ENCODE assay signal across 12 cellular contexts in the genomic region with DNA sequence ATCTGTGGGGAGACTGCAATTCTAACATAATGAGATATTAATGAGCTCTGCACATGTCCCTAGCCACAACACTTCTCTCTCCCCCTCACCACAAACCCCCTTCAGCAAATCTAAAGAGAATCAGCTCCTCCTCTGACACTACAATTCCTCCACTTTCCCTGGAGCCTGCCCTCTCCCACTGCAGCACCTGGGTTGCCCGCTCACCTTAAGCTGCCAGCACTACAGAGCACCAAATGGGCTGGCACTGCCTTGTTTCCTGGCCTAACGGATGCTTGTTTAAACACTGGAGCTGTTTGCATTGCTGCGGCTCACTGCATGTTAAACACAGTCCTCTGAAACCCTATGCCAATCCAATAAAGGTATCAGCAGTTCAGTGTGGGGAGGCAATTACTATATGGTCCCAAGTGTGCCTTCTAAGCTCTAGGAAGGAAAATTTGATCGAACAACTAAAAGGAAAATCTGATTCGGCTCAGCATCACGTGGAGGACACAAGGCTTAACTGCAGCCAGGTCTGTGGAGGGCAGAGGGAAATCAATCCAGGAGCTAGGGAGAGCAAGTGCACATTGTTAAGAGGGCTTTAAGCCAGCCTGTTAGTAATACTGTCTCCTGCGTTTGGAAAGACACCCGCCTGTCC.
A peak's percentile ranks its signal among the peaks of the same experiment; 100 is the strongest.
DNase-seq lines count a peak whose midpoint lies in the region; ATAC-seq, FAIRE-seq and TF ChIP-seq lines count a peak whose summit lies in the region.
"Had no signal": no experiment of that assay in that cellular context is flagged by ENCODE, and none has a peak within 500 bp of the region (broad histone marks: within the 10 kb centered on the region; RNA-seq: fewer than 3 reads in every experiment).

No MANE protein-coding gene starts in this region.

- dilution Hi-C loops in endothelial cell of umbilical vein (cut with MboI; ENCODE audit: extremely low pct_ligation_motif_present, low sequenced_read_pairs), result no loop called here

- H3K27ac ChIP-seq in endothelial cell of umbilical vein (ENCODE audit: insufficient read depth, low read depth, low read length) (peak overlapping the region; percentile 84), neural progenitor cell (no peak overlapping the region)

- H3K9ac ChIP-seq in endothelial cell of umbilical vein (replicated peaks; ENCODE audit: extremely low read depth, insufficient read depth, low read length) (no peak overlapping the region), neural progenitor cell (no peak overlapping the region)

- H3K27me3 ChIP-seq in endothelial cell of umbilical vein (ENCODE audit: control insufficient read depth in 2 of 2, insufficient read depth in 2 of 2, low read length in 2 of 2) (no peaks in the 10 kb centered on the region), neural progenitor cell (no peaks in the 10 kb centered on the region)

- no peaks in the 10 kb centered on the region for H3K9me3 ChIP-seq in endothelial cell of umbilical vein (replicated peaks; ENCODE audit: control insufficient read depth, insufficient read depth, low read length)
- H3K9me3 ChIP-seq in neural progenitor cell (ENCODE audit: low read depth), result no peaks in the 10 kb centered on the region

- no peak overlapping the region for H3K4me2 ChIP-seq in endothelial cell of umbilical vein (ENCODE audit: insufficient read depth, low read length)
- peak overlapping the region; percentile 56 for H3K4me2 ChIP-seq in neural progenitor cell

- H3K27me3 Mint-ChIP-seq in neural progenitor cell (ENCODE audit: insufficient read depth, low read depth), result peaks cover 3% of the 10 kb centered on the region

- no peaks in the 10 kb centered on the region for H3K79me2 ChIP-seq in endothelial cell of umbilical vein (ENCODE audit: control insufficient read depth, insufficient read depth, low read length)
- H3K79me2 ChIP-seq in neural progenitor cell (ENCODE audit: low read depth), result no peaks in the 10 kb centered on the region

- CTCF ChIA-PET in endothelial cell of umbilical vein (lab: Charles Lee), result interaction anchor here (0.7 to 2.2 kb wide), 7 partner anchors 8 to 188 kb away, joined by 3 to 8 read pairs (median 4); no protein-coding TSS in a partner anchor

- intact Hi-C loops in endothelial cell of umbilical vein (cut with micrococcal nuclease), result loop anchor here (2.0 kb wide), 1 partner anchor 173 kb away; no protein-coding TSS in a partner anchor

- no peaks in the 10 kb centered on the region for H3K9me1 ChIP-seq in endothelial cell of umbilical vein (replicated peaks; ENCODE audit: control insufficient read depth, extremely low read depth, insufficient read depth, low read length)

- H2AFZ ChIP-seq in endothelial cell of umbilical vein (ENCODE audit: low read depth, low read length), result no peak overlapping the region
- H2AFZ ChIP-seq in neural progenitor cell (replicated peaks), result no peak overlapping the region

- no TSS peak for BruUV-seq in endothelial cell of umbilical vein (replicated peaks; lab: Mats Ljungman, UMichigan)

- no peak for TF ChIP-seq POLR2A in endothelial cell of umbilical vein (IDR thresholded peaks at IDR 0.05; ENCODE audit: low read depth, low read length)

- TF ChIP-seq CTCF in endothelial cell of umbilical vein (IDR thresholded peaks at IDR 0.05; ENCODE audit: extremely low read depth in 1 of 2, insufficient read depth in 1 of 2, low read depth in 1 of 2, low read length in 2 of 2) (no peak), neural progenitor cell (IDR thresholded peaks at IDR 0.05) (no peak)

- peaks cover 47% of the 10 kb centered on the region for H3K4me1 Mint-ChIP-seq in neural progenitor cell

- H3K27ac Mint-ChIP-seq in neural progenitor cell, result peak overlapping the region; percentile 86
- H3K27ac Mint-ChIP-seq: CD8-positive, alpha-beta T cell had no signal

- H3K4me1 ChIP-seq in endothelial cell of umbilical vein (ENCODE audit: control insufficient read depth, extremely low read depth, insufficient read depth, low read length) (peaks cover 50% of the 10 kb centered on the region), neural progenitor cell (peaks cover 42% of the 10 kb centered on the region)

- peak; percentile 33 for FAIRE-seq in endothelial cell of umbilical vein (lab: Jason Lieb, UNC)
- FAIRE-seq: endometrium, K562 had no signal

- H3K36me3 Mint-ChIP-seq in neural progenitor cell, result no peaks in the 10 kb centered on the region
- H3K36me3 Mint-ChIP-seq: CD8-positive, alpha-beta T cell had no signal

- POLR2A ChIA-PET in endothelial cell of umbilical vein (lab: Charles Lee), result no interaction called here

- no peaks in the 10 kb centered on the region for H3K9me3 Mint-ChIP-seq in neural progenitor cell
- H3K9me3 Mint-ChIP-seq: CD8-positive, alpha-beta T cell had no signal

- H3K4me3 ChIP-seq in endothelial cell of umbilical vein (replicated peaks in 1 of 3; ENCODE audit: insufficient read depth in 1 of 3, low read depth in 1 of 3, low read length in 3 of 3) (no peak overlapping the region), neural progenitor cell (no peak overlapping the region)
- H3K4me3 ChIP-seq: K562 had no signal

- peak overlapping the region; percentile 16 for H3K4me3 Mint-ChIP-seq in neural progenitor cell
- H3K4me3 Mint-ChIP-seq: CD8-positive, alpha-beta T cell had no signal

- H3K36me3 ChIP-seq in endothelial cell of umbilical vein (ENCODE audit: control insufficient read depth in 2 of 2, extremely low read depth in 1 of 2, insufficient read depth in 2 of 2, low read length in 2 of 2) (no peaks in the 10 kb centered on the region), neural progenitor cell (no peaks in the 10 kb centered on the region)

- DNase-seq in DMS79 (lab: John Stamatoyannopoulos, UW), result peak; percentile 95
- peak; percentile 90 for DNase-seq in NCI-H2171 treated with DMSO at 0.1 percent for 48 hours (lab: John Stamatoyannopoulos, UW)
- peak; percentile 41 for DNase-seq in endothelial cell of umbilical vein (ENCODE audit: low read depth, low spot score)
- DNase-seq in neural progenitor cell (ENCODE audit: low spot score), result peak; percentile 40
- no peak for DNase-seq in SIG-M5 treated with dmso at 0.1 percent for 504 hours (lab: John Stamatoyannopoulos, UW; ENCODE audit: unreplicated experiment)
- DNase-seq in GDM1 (lab: John Stamatoyannopoulos, UW), result no peak
- DNase-seq in stimulated activated CD4-positive, alpha-beta T cell treated with anti-CD3 and anti-CD28 coated beads, Interleukin-2, amount 100 ng/mL, for 48 hours, result no peak
- DNase-seq: activated effector memory CD4-positive, alpha-beta T cell treated with Interleukin-2 at 50 U/mL for 16 hours; CD8-positive, alpha-beta T cell had no signal

- H4K20me1 ChIP-seq in endothelial cell of umbilical vein (replicated peaks; ENCODE audit: control insufficient read depth, extremely low read depth, insufficient read depth, low read length), result no peaks in the 10 kb centered on the region
- H4K20me1 ChIP-seq in neural progenitor cell (ENCODE audit: low read depth), result peaks cover 27% of the 10 kb centered on the region

- H3F3A ChIP-seq in neural progenitor cell (ENCODE audit: low read depth), result no peaks in the 10 kb centered on the region

- no peak for ATAC-seq in GM21723 (IDR thresholded peaks at IDR 0.05; ENCODE audit: unreplicated experiment)
- ATAC-seq: CD8-positive, alpha-beta T cell; K562 had no signal

TF ChIP-seq in endothelial cell of umbilical vein, 7 proteins besides CTCF, POLR2A, EP300 and RAD21:
- no peak for TF ChIP-seq EZH2 (IDR thresholded peaks at IDR 0.05; ENCODE audit: borderline replicate concordance, low read depth, low read length, severe bottlenecking)
- no peak for TF ChIP-seq POLR2AphosphoS5 (IDR thresholded peaks at IDR 0.05; ENCODE audit: insufficient read depth, low read depth, low read length)
- no peak for TF ChIP-seq MYC (IDR thresholded peaks at IDR 0.05; ENCODE audit: low read depth, low read length)
- TF ChIP-seq JUN (IDR thresholded peaks at IDR 0.05; ENCODE audit: borderline replicate concordance, insufficient read depth, insufficient read length, low read depth), result no peak
- TF ChIP-seq GATA2 (IDR thresholded peaks at IDR 0.05; ENCODE audit: insufficient read depth, insufficient read length, low read depth, low read length), result no peak
- no peak for TF ChIP-seq FOS (IDR thresholded peaks at IDR 0.05; ENCODE audit: borderline replicate concordance, insufficient read depth, low read length)
- TF ChIP-seq, protein P1, sequence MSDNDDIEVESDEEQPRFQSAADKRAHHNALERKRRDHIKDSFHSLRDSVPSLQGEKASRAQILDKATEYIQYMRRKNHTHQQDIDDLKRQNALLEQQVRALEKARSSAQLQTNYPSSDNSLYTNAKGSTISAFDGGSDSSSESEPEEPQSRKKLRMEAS (IDR thresholded peaks at IDR 0.05; ENCODE audit: insufficient read depth, insufficient read length), result no peak

Comparison
In these comparisons a context has a peak if more than half of its experiments do, and no peak if none do; other contexts are left out.
1. DNase-seq: peak in DMS79 (single experiment), NCI-H2171 treated with DMSO at 0.1 percent for 48 hours (single experiment), endothelial cell of umbilical vein (single experiment) and neural progenitor cell (single experiment); none in SIG-M5 treated with dmso at 0.1 percent for 504 hours (single experiment), GDM1 (single experiment) and stimulated activated CD4-positive, alpha-beta T cell treated with anti-CD3 and anti-CD28 coated beads, Interleukin-2, amount 100 ng/mL, for 48 hours (0 of 2).